In the genomic region with DNA sequence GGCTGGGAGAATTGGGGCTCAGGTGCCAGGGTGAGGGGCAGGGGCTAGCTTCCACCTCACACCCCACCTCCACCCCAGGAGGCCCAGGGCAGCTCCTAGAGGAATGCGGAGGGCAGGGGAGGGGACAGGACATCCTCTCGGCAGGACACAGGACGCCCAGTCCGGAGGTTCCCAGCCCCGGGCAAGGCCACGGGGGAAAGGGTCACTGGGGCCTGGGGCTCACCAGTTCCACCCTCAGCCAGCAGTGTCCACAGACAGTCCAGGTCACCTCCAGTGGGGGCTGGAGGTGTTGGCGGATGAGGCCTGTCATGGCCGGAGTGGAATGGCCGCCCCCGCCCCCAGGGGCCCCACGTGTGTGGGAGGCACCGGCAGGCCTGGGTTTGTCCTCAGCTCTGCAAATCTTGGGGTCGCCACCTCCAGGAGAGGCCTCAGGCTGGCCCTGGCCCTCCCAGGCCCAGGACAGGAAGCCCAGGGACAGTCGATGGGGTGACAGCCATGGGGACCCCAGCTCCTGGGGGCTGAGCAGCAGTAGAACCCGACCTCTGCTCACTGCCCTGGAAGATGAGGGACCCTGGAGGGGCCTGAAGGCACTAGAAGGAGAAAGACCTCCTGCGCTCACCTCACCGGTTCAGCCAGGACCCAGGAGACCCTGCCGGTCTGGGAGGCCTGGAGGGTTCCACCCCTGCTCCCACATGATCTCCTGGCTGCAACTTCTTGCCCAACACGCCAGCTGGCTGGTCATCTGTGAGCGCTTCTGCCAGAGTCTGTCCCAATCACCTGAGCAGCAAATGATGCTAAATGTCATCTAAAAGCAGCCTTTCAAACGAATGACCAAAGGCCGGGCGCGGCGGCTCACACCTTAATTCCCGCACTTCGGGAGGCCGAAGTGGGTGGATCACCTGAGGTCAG, we compare ENCODE assay signal across 1 cellular context.
TF ChIP-seq lines count a peak whose summit lies in the region.

No MANE protein-coding gene starts in this region.

TF ChIP-seq in H1, 55 proteins besides CTCF, POLR2A, EP300 and RAD21:
- TF ChIP-seq, protein P1, sequence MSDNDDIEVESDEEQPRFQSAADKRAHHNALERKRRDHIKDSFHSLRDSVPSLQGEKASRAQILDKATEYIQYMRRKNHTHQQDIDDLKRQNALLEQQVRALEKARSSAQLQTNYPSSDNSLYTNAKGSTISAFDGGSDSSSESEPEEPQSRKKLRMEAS (IDR thresholded peaks at IDR 0.05), result 0 out of 2 replicates have a peak, but pooled peaks have one; percentile 8
- no peak for TF ChIP-seq TCF12 (IDR thresholded peaks at IDR 0.05; ENCODE audit: low read depth, low read length)
